Comparison of ENCODE assay signal across 8 cellular contexts in genomic region chrX:19372170-19373033, GRCh38. TPM values are rescaled to one million over a fixed set of nuclear protein-coding genes. Genes with fewer than 3 reads are reported as not detected.
DNase-seq lines count a peak whose midpoint lies in the region; ATAC-seq and TF ChIP-seq lines count a peak whose summit lies in the region.

No MANE protein-coding gene starts in this region.

- peak overlapping the region; percentile 39 for H2AFZ ChIP-seq in neuron (ENCODE audit: low read depth, low read length)

- peak; percentile 76 for ATAC-seq in GM19043 (IDR thresholded peaks at IDR 0.05; ENCODE audit: low read depth, unreplicated experiment)
- peak; percentile 86 for ATAC-seq in foreskin keratinocyte

- no peaks in the 10 kb centered on the region for H3K36me3 ChIP-seq in BE2C
- no peaks in the 10 kb centered on the region for H3K36me3 ChIP-seq in HUES48 (ENCODE audit: control insufficient read depth, insufficient read depth, low read length)
- H3K36me3 ChIP-seq in neuron (ENCODE audit: insufficient read depth, low read length), result no peaks in the 10 kb centered on the region

- H3K4me1 ChIP-seq in BE2C, result no peaks in the 10 kb centered on the region
- H3K4me1 ChIP-seq in HUES48 (ENCODE audit: control insufficient read depth, insufficient read depth, low read length), result no peaks in the 10 kb centered on the region
- no peaks in the 10 kb centered on the region for H3K4me1 ChIP-seq in foreskin keratinocyte
- H3K4me1 ChIP-seq in neuron (ENCODE audit: insufficient read depth, low read length), result peaks cover 4% of the 10 kb centered on the region

- DNase-seq in BE2C (peak; percentile 64), RPMI8226 (peak; percentile 72), foreskin keratinocyte (peak; percentile 27 to 45), stromal cell of bone marrow (ENCODE audit: low read depth) (peak; percentile 34)
- DNase-seq in activated effector memory CD4-positive, alpha-beta T cell treated with anti-CD3 and anti-CD28 coated beads, Interleukin-2, amount 50 U/mL, for 16 hours, result peak; percentile 85

- TF ChIP-seq CTCF in BE2C (IDR thresholded peaks at IDR 0.05; ENCODE audit: low read depth, low read length), result peak; percentile 82
- peak; percentile 86 for TF ChIP-seq CTCF in foreskin keratinocyte (conservative IDR thresholded peaks at IDR 0.05)

- H3K9ac ChIP-seq in HUES48 (ENCODE audit: low read depth, low read length), result no peak overlapping the region

- H3K27me3 ChIP-seq in BE2C (no peaks in the 10 kb centered on the region), HUES48 (ENCODE audit: control insufficient read depth, insufficient read depth, low read length) (0 out of 2 replicates have a peak, but pooled peaks cover 4% of the 10 kb centered on the region), foreskin keratinocyte (no peaks in the 10 kb centered on the region), neuron (ENCODE audit: insufficient read depth, low read length) (no peaks in the 10 kb centered on the region)

- H3K27ac ChIP-seq in HUES48 (ENCODE audit: low read depth, low read length), result no peak overlapping the region
- H3K27ac ChIP-seq in foreskin keratinocyte, result no peak overlapping the region

- H3K4me3 ChIP-seq in BE2C (ENCODE audit: low read depth, low read length) (peak overlapping the region; percentile 57), HUES48 (ENCODE audit: low read depth, low read length) (peak overlapping the region; percentile 69), neuron (ENCODE audit: low read length) (peak overlapping the region; percentile 27)

- H3K9me3 ChIP-seq in BE2C, result no peaks in the 10 kb centered on the region
- H3K9me3 ChIP-seq in HUES48 (ENCODE audit: control insufficient read depth, insufficient read depth, low read length), result no peaks in the 10 kb centered on the region; the same call in 1 of the 2 replicates
- no peaks in the 10 kb centered on the region for H3K9me3 ChIP-seq in neuron (ENCODE audit: low read length)

RNA-seq across cellular contexts. Expression of gene PDHA1, which starts 28.7 kb away (rescaled TPM):
- 197 TPM for polyA plus RNA-seq in BE2C (2012; ENCODE audit: insufficient read depth, insufficient read length, low read depth)
- total RNA-seq in foreskin keratinocyte, result 151 and 163 TPM in 2 replicates
- 201 and 213 TPM in 2 replicates for polyA plus RNA-seq in foreskin keratinocyte

Comparison
In these comparisons a context has a peak if more than half of its experiments do, and no peak if none do; other contexts are left out.
1. DNase-seq: peak in every context shown above with its lines; median percentile 85 in activated effector memory CD4-positive, alpha-beta T cell treated with anti-CD3 and anti-CD28 coated beads, Interleukin-2, amount 50 U/mL, for 16 hours; 72 in RPMI8226; 64 in BE2C; 36 in foreskin keratinocyte; 34 in stromal cell of bone marrow.